Comparison of ENCODE assay signal across 8 cellular contexts in the genomic region with DNA sequence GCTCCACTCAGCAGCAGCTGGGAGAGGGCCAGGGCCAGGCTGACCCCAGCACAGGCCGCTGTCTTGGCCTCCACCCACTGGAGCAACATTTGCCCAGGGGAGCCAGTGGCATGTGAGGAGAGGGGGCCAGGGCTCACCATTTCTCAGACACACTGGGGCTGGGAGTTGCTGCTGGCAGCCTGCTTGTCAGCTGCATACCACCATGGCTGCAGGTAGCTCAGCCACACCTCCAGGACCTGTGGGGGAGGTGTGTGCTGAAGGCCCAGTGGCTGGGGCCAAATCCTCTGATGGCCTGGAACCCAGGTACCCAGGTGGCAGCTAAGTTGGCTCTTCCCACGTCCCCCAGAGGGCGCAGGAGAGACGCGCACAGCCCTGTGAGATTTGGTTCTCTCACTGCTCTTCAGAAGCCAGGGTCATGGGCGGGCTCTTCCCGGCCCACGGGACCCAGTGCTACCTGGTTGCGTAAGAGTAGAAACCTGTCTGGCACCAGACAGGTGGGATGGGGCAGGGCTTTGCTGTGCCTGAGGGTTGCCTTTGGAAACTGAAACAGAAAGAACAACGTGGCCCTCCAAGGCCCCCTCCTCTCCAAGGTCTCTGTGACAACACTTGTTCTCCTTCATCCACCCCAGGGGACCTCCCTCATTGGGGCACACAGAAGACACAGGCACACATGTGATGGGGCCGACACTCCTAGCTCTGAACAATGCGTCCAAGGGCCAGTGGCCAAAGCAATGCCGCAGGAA.
DNase-seq lines count a peak whose midpoint lies in the region; ATAC-seq and TF ChIP-seq lines count a peak whose summit lies in the region.

No MANE protein-coding gene starts in this region.

- intact Hi-C loops in activated CD4-positive, alpha-beta memory T cell treated with anti-CD3 and anti-CD28 coated beads for 36 hours (cut with micrococcal nuclease) = loop anchor here (2.0 kb wide), 2 partner anchors 97 to 137 kb away; no protein-coding TSS in a partner anchor
- intact Hi-C loops in natural killer cell (cut with micrococcal nuclease) = loop anchor here (1.0 to 2.0 kb wide), 2 partner anchors 91 to 135 kb away; no protein-coding TSS in a partner anchor

- CTCF ChIA-PET in activated CD4-positive, alpha-beta memory T cell treated with anti-CD3 and anti-CD28 coated beads for 36 hours (lab: Charles Lee) = interaction anchor here (0.6 to 4.5 kb wide), 14 partner anchors 11 to 187 kb away, joined by 3 to 21 read pairs (median 4); no protein-coding TSS in a partner anchor

- H3K9me3 Mint-ChIP-seq in activated CD4-positive, alpha-beta memory T cell treated with anti-CD3 and anti-CD28 coated beads for 36 hours = no peaks in the 10 kb centered on the region
- H3K9me3 Mint-ChIP-seq in endothelial cell (ENCODE audit: unreplicated experiment) (no peaks in the 10 kb centered on the region), natural killer cell (no peaks in the 10 kb centered on the region)

- no peaks in the 10 kb centered on the region for H3K9me3 ChIP-seq in BE2C

- peak; percentile 61 to 73 (median 71) for ATAC-seq in natural killer cell
- ATAC-seq in stimulated activated naive CD8-positive, alpha-beta T cell treated with anti-CD3 and anti-CD28 coated beads, Interleukin-15, Interleukin-2, amounts not matched to agents 100 U/mL and 50 U/mL, for 24 hours = peak; percentile 71

- no peaks in the 10 kb centered on the region for H3K27me3 ChIP-seq in BE2C

- H3K4me3 Mint-ChIP-seq in activated CD4-positive, alpha-beta memory T cell treated with anti-CD3 and anti-CD28 coated beads for 36 hours = no peak overlapping the region
- H3K4me3 Mint-ChIP-seq in endothelial cell (ENCODE audit: unreplicated experiment) (no peak overlapping the region), natural killer cell (peak overlapping the region; percentile 67)

- H3K36me3 Mint-ChIP-seq in activated CD4-positive, alpha-beta memory T cell treated with anti-CD3 and anti-CD28 coated beads for 36 hours = no peaks in the 10 kb centered on the region
- H3K36me3 Mint-ChIP-seq in endothelial cell (ENCODE audit: low read depth, unreplicated experiment) (no peaks in the 10 kb centered on the region), natural killer cell (no peaks in the 10 kb centered on the region)

- POLR2A ChIA-PET in activated CD4-positive, alpha-beta memory T cell treated with anti-CD3 and anti-CD28 coated beads for 36 hours (lab: Charles Lee) = no interaction called here

- no peaks in the 10 kb centered on the region for H3K27me3 Mint-ChIP-seq in activated CD4-positive, alpha-beta memory T cell treated with anti-CD3 and anti-CD28 coated beads for 36 hours
- H3K27me3 Mint-ChIP-seq in endothelial cell (ENCODE audit: unreplicated experiment) (peaks cover 6% of the 10 kb centered on the region), natural killer cell (ENCODE audit: low read depth in 2 of 2) (no peaks in the 10 kb centered on the region)

- peaks cover 7% of the 10 kb centered on the region for H3K4me1 Mint-ChIP-seq in activated CD4-positive, alpha-beta memory T cell treated with anti-CD3 and anti-CD28 coated beads for 36 hours (ENCODE audit: low read depth)
- no peaks in the 10 kb centered on the region for H3K4me1 Mint-ChIP-seq in endothelial cell (ENCODE audit: unreplicated experiment)
- peaks cover 43 to 63% of the 10 kb centered on the region in 2 donors for H3K4me1 Mint-ChIP-seq in natural killer cell

- no peak overlapping the region for H3K4me3 ChIP-seq in BE2C (ENCODE audit: low read depth, low read length)

- peaks cover 6% of the 10 kb centered on the region for H3K4me1 ChIP-seq in BE2C

- H3K36me3 ChIP-seq in BE2C = no peaks in the 10 kb centered on the region

- TF ChIP-seq CTCF in BE2C (IDR thresholded peaks at IDR 0.05; ENCODE audit: low read depth, low read length) (peak; percentile 83), endothelial cell (IDR thresholded peaks at IDR 0.05; ENCODE audit: unreplicated experiment) (peak; percentile 56), natural killer cell (IDR thresholded peaks at IDR 0.05) (peak; percentile 89)

- DNase-seq in BE2C (peak; percentile 77), HCEC 1CT (peak; percentile 42), NCI-H69 (lab: John Stamatoyannopoulos, UW) (peak; percentile 82), endothelial cell (ENCODE audit: low spot score) (peak; percentile 74), natural killer cell (peak; percentile 59), epidermal melanocyte (ENCODE audit: insufficient read length, low spot score) (no peak)
- peak; percentile 80 for DNase-seq in activated CD4-positive, alpha-beta memory T cell treated with anti-CD3 and anti-CD28 coated beads for 36 hours
- DNase-seq in stimulated activated naive CD8-positive, alpha-beta T cell treated with anti-CD3 and anti-CD28 coated beads, Interleukin-15, Interleukin-2, amounts not matched to agents 100 U/mL and 50 U/mL, for 24 hours = peak; percentile 75

- no peak overlapping the region for H3K27ac Mint-ChIP-seq in activated CD4-positive, alpha-beta memory T cell treated with anti-CD3 and anti-CD28 coated beads for 36 hours
- H3K27ac Mint-ChIP-seq in endothelial cell (ENCODE audit: unreplicated experiment) (no peak overlapping the region), natural killer cell (peak overlapping the region; percentile 66 to 92)

Comparison
In these comparisons a context has a peak if more than half of its experiments do, and no peak if none do; other contexts are left out.
1. H3K27ac Mint-ChIP-seq: peak in natural killer cell (2 of 2); none in activated CD4-positive, alpha-beta memory T cell treated with anti-CD3 and anti-CD28 coated beads for 36 hours (single experiment) and endothelial cell (single experiment).
2. Peak in every context shown above with its lines, with median percentiles within 50 percentile points of each other: CTCF ChIP-seq.